Comparison of ENCODE assay signal across 34 cellular contexts in genomic region chr5:73116506-73116905, GRCh38. TPM values are rescaled to one million over a fixed set of nuclear protein-coding genes. Genes with fewer than 3 reads are reported as not detected.
"Had no signal": no experiment of that assay in that cellular context is flagged by ENCODE, and none has a peak within 500 bp of the region (broad histone marks: within the 10 kb centered on the region; RNA-seq: fewer than 3 reads in every experiment).

No MANE protein-coding gene starts in this region.

- H3K4me3 ChIP-seq: ascending aorta, esophagus squamous epithelium, hepatocyte, neural progenitor cell, testis had no signal

- H3K27me3 ChIP-seq: ascending aorta, testis had no signal

- H3K27ac Mint-ChIP-seq: activated CD4-positive, alpha-beta memory T cell treated with anti-CD3 and anti-CD28 coated beads, Interleukin-2, amount 10 ng/mL, durations not matched to agents 7 days and 5 days; activated CD4-positive, alpha-beta T cell treated with anti-CD3 and anti-CD28 coated beads, Interleukin-2, amount 10 ng/mL, durations not matched to agents 7 days and 5 days; activated naive CD4-positive, alpha-beta T cell treated with anti-CD3 and anti-CD28 coated beads, Interleukin-2, amount 10 ng/mL, durations not matched to agents 7 days and 5 days; activated naive CD8-positive, alpha-beta T cell treated with anti-CD3 and anti-CD28 coated beads, Interleukin-2, amount 10 ng/mL, durations not matched to agents 7 days and 5 days; activated T-cell treated with anti-CD3 and anti-CD28 coated beads, Interleukin-2, amount 50 U/mL, for 24 hours; dendritic cell treated with granulocyte-macrophage colony-stimulating factor and Interleukin-4, amounts not matched to agents 40 ng/mL and 50 ng/mL, for 4 days; mesothelial cell of epicardium; neural progenitor cell; WTC11 had no signal

- H3K36me3 Mint-ChIP-seq: activated naive CD4-positive, alpha-beta T cell treated with anti-CD3 and anti-CD28 coated beads, Interleukin-2, amount 10 ng/mL, durations not matched to agents 7 days and 5 days; activated naive CD8-positive, alpha-beta T cell treated with anti-CD3 and anti-CD28 coated beads, Interleukin-2, amount 10 ng/mL, durations not matched to agents 7 days and 5 days; mesothelial cell of epicardium; naive thymus-derived CD8-positive, alpha-beta T cell; neural progenitor cell; WTC11 had no signal

- H3K79me2 ChIP-seq: hepatocyte had no signal

- H3K4me1 ChIP-seq: neural progenitor cell, testis had no signal

- H3K9ac ChIP-seq: neural progenitor cell had no signal

- H2AFZ ChIP-seq: hepatocyte, neural progenitor cell had no signal

- H3K9me3 Mint-ChIP-seq: activated CD4-positive, alpha-beta memory T cell treated with anti-CD3 and anti-CD28 coated beads, Interleukin-2, amount 10 ng/mL, durations not matched to agents 7 days and 5 days; activated CD4-positive, alpha-beta T cell treated with anti-CD3 and anti-CD28 coated beads, Interleukin-2, amount 10 ng/mL, durations not matched to agents 7 days and 5 days; activated naive CD4-positive, alpha-beta T cell treated with anti-CD3 and anti-CD28 coated beads, Interleukin-2, amount 10 ng/mL, durations not matched to agents 7 days and 5 days; activated naive CD8-positive, alpha-beta T cell treated with anti-CD3 and anti-CD28 coated beads, Interleukin-2, amount 10 ng/mL, durations not matched to agents 7 days and 5 days; naive thymus-derived CD8-positive, alpha-beta T cell had no signal

- DNase-seq: activated CD4-positive, alpha-beta memory T cell treated with anti-CD3 and anti-CD28 coated beads, Interleukin-2, amount 10 ng/mL, durations not matched to agents 7 days and 5 days; activated CD4-positive, alpha-beta T cell treated with anti-CD3 and anti-CD28 coated beads for 1 hour; activated CD4-positive, alpha-beta T cell treated with anti-CD3 and anti-CD28 coated beads, Interleukin-2, amount 10 ng/mL, durations not matched to agents 7 days and 5 days; activated CD8-positive, alpha-beta memory T cell treated with anti-CD3 and anti-CD28 coated beads, Interleukin-2, amount 50 U/mL, for 48 hours; activated gamma-delta T cell; activated naive CD4-positive, alpha-beta T cell treated with anti-CD3 and anti-CD28 coated beads, Interleukin-2, amount 10 ng/mL, durations not matched to agents 7 days and 5 days; activated naive CD8-positive, alpha-beta T cell treated with anti-CD3 and anti-CD28 coated beads, Interleukin-2, amount 10 ng/mL, durations not matched to agents 7 days and 5 days; activated T-cell treated with anti-CD3 and anti-CD28 coated beads, Interleukin-2, amount 50 U/mL, for 24 hours; effector CD4-positive, alpha-beta T cell; esophagus squamous epithelium; kidney; left colon; mammary epithelial cell; naive thymus-derived CD8-positive, alpha-beta T cell; occipital lobe; posterior cingulate gyrus; right cardiac atrium; stimulated activated CD4-positive, alpha-beta T cell treated with anti-CD3 and anti-CD28 coated beads, Interleukin-12 subunit alpha, Interleukin-12 subunit beta, amount 100 ng/mL, for 4 hours; stimulated activated CD4-positive, alpha-beta T cell treated with anti-CD3 and anti-CD28 coated beads, Interleukin-4, amount 100 ng/mL, for 1 hour; stimulated activated naive CD8-positive, alpha-beta T cell treated with anti-CD3 and anti-CD28 coated beads, Interleukin-15, Interleukin-2, amounts not matched to agents 100 U/mL and 50 U/mL, for 24 hours; T-helper 2 cell; testis; trophoblast cell had no signal

- ATAC-seq: left colon; naive thymus-derived CD8-positive, alpha-beta T cell; stimulated activated naive CD8-positive, alpha-beta T cell treated with anti-CD3 and anti-CD28 coated beads, Interleukin-15, Interleukin-2, amounts not matched to agents 100 U/mL and 50 U/mL, for 24 hours; WTC11 had no signal

- H3K9me3 ChIP-seq: ascending aorta, esophagus squamous epithelium, testis had no signal

- H3K27ac ChIP-seq: ascending aorta, epithelial cell of prostate, esophagus squamous epithelium, hepatocyte, neural progenitor cell, testis had no signal

- H3K36me3 ChIP-seq: ascending aorta, esophagus squamous epithelium, neural progenitor cell had no signal

- H3K4me3 Mint-ChIP-seq: activated CD4-positive, alpha-beta memory T cell treated with anti-CD3 and anti-CD28 coated beads, Interleukin-2, amount 10 ng/mL, durations not matched to agents 7 days and 5 days; activated CD4-positive, alpha-beta T cell treated with anti-CD3 and anti-CD28 coated beads, Interleukin-2, amount 10 ng/mL, durations not matched to agents 7 days and 5 days; activated naive CD4-positive, alpha-beta T cell treated with anti-CD3 and anti-CD28 coated beads, Interleukin-2, amount 10 ng/mL, durations not matched to agents 7 days and 5 days; activated naive CD8-positive, alpha-beta T cell treated with anti-CD3 and anti-CD28 coated beads, Interleukin-2, amount 10 ng/mL, durations not matched to agents 7 days and 5 days; activated T-cell treated with anti-CD3 and anti-CD28 coated beads, Interleukin-2, amount 50 U/mL, for 24 hours; dendritic cell treated with granulocyte-macrophage colony-stimulating factor and Interleukin-4, amounts not matched to agents 40 ng/mL and 50 ng/mL, for 4 days; mesothelial cell of epicardium; naive thymus-derived CD8-positive, alpha-beta T cell; neural progenitor cell; WTC11 had no signal

- H3K4me2 ChIP-seq: hepatocyte, neural progenitor cell had no signal

RNA-seq across cellular contexts. Expression of gene TMEM171, which starts 3.9 kb away (rescaled TPM):
- total RNA-seq: activated CD4-positive, alpha-beta memory T cell treated with anti-CD3 and anti-CD28 coated beads, Interleukin-2, amount 10 ng/mL, durations not matched to agents 7 days and 5 days; activated CD4-positive, alpha-beta T cell treated with anti-CD3 and anti-CD28 coated beads, Interleukin-2, amount 10 ng/mL, durations not matched to agents 7 days and 5 days; ascending aorta; naive thymus-derived CD8-positive, alpha-beta T cell; right cardiac atrium; skeletal muscle tissue had no signal
- polyA plus RNA-seq: right cardiac atrium had no signal

RNA-seq across cellular contexts. Expression of gene TMEM174, which starts 56.5 kb away (rescaled TPM):
- total RNA-seq: activated CD4-positive, alpha-beta memory T cell treated with anti-CD3 and anti-CD28 coated beads, Interleukin-2, amount 10 ng/mL, durations not matched to agents 7 days and 5 days; activated CD4-positive, alpha-beta T cell treated with anti-CD3 and anti-CD28 coated beads, Interleukin-2, amount 10 ng/mL, durations not matched to agents 7 days and 5 days; activated naive CD8-positive, alpha-beta T cell treated with anti-CD3 and anti-CD28 coated beads, Interleukin-2, amount 10 ng/mL, durations not matched to agents 7 days and 5 days; ascending aorta; chondrocyte; esophagus squamous epithelium; frontal cortex; hepatocyte; left colon; liver; mammary epithelial cell; mesothelial cell of epicardium; naive thymus-derived CD8-positive, alpha-beta T cell; occipital lobe; right cardiac atrium; skeletal muscle tissue; testis; WTC11 had no signal
- polyA plus RNA-seq: hepatocyte; liver; mammary epithelial cell; naive thymus-derived CD8-positive, alpha-beta T cell; right cardiac atrium had no signal
